22 cellular contexts compared by ENCODE assay signal in the genomic region with DNA sequence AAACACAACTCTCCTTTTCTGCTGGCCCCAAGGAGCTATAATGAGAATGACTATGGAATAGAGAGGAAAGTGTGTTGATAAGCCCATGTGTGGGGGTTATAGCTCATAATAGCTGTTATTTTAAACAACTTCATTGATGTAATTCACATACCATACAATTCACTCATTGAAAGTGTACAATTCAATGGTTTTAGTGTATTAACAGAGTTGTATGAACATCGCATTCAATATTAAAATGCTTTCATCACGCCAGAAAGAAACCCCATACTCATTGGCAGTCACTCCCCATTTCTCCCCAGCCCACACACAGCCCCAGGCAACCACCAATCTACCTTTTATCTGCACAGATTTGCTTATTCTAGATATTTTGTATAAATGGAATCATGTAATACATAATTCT.
A peak's percentile ranks its signal among the peaks of the same experiment; 100 is the strongest.
DNase-seq lines count a peak whose midpoint lies in the region; ATAC-seq, FAIRE-seq and TF ChIP-seq lines count a peak whose summit lies in the region.
"Had no signal": no experiment of that assay in that cellular context is flagged by ENCODE, and none has a peak within 500 bp of the region (broad histone marks: within the 10 kb centered on the region; RNA-seq: fewer than 3 reads in every experiment).

No MANE protein-coding gene starts in this region.

- ATAC-seq in K562, result 0 out of 3 replicates have a peak, but pooled peaks have one; percentile 38
- ATAC-seq in HG02970 (IDR thresholded peaks at IDR 0.05; ENCODE audit: low FRiP score, unreplicated experiment), result no peak
- ATAC-seq: HepG2 had no signal

- H3K27me3 ChIP-seq in ACC112 (ENCODE audit: insufficient read depth, low read length) (no peaks in the 10 kb centered on the region), K562 (ENCODE audit: control insufficient read depth in 2 of 2, insufficient read depth in 2 of 2, low read length in 2 of 2) (peaks cover 8 to 22% of the 10 kb centered on the region in 2 experiments; a peak in 4 of 5 replicates), stomach (peaks cover 0 to 4% (median 0%) of the 10 kb centered on the region in 3 donors)
- H3K27me3 ChIP-seq: Peyer's patch had no signal

- in situ Hi-C loops in K562 (cut with MboI), result no loop called here

- no peak for TF ChIP-seq RAD21 in K562 (CRISPR knock-in tag; conservative IDR thresholded peaks at IDR 0.05 in 1 of 2, IDR thresholded peaks at IDR 0.05 in 1 of 2)

- H3K36me3 ChIP-seq in ACC112 (ENCODE audit: insufficient read depth, low read length) (no peaks in the 10 kb centered on the region), K562 (ENCODE audit: control insufficient read depth, insufficient read depth, low read length) (no peaks in the 10 kb centered on the region), stomach (no peaks in the 10 kb centered on the region)
- H3K36me3 ChIP-seq: Peyer's patch had no signal

- H3K79me2 ChIP-seq in ACC112 (ENCODE audit: control insufficient read depth, insufficient read depth, low read length, unreplicated experiment), result no peaks in the 10 kb centered on the region
- H3K79me2 ChIP-seq in K562 (ENCODE audit: control insufficient read depth, insufficient read depth, low read length), result no peaks in the 10 kb centered on the region

- no peaks in the 10 kb centered on the region for H4K20me1 ChIP-seq in K562 (replicated peaks; ENCODE audit: control insufficient read depth, insufficient read depth, low read length)

- no peak overlapping the region for H3K4me2 ChIP-seq in K562 (ENCODE audit: insufficient read depth, low read length)
- H3K4me2 ChIP-seq: SK-N-SH had no signal

- DNase-seq in NCI-H226 (peak; percentile 35), K562 (ENCODE audit: extremely low read depth in 1 of 4, low spot score in 3 of 4) (no peak), stomach (no peak), NK-92 (lab: John Stamatoyannopoulos, UW; ENCODE audit: unreplicated experiment) (no peak), occipital lobe (lab: John Stamatoyannopoulos, UW) (no peak)
- DNase-seq: CD4-positive, CD25-positive, alpha-beta regulatory T cell; Kasumi-1; MV-4-11; NCI-H1105; NCI-H1436 treated with DMSO at 0.1 percent for 48 hours; NCI-H187 treated with DMSO at 0.1 percent for 48 hours; NCI-H524 treated with DMSO at 0.1 percent for 48 hours; NCI-H774; NK-92 treated with Interleukin-12 subunit alpha and Interleukin-12 subunit beta, amount 100 ng/mL, for 24 hours; Peyer's patch; SIG-M5; SK-N-SH; SW 1271 had no signal

- WGBS in K562 (ENCODE audit: insufficient coverage, low coverage, missing lambda C conversion rate), result 3% methylated on average over 2 of the region's 2 CpGs
- 81 to 96% (median 85%) methylated on average over 2 of the region's 2 CpGs for WGBS in stomach, 5 donors

- intact Hi-C loops in K562 (cut with micrococcal nuclease) (no loop called here), stomach (cut with DNase I; ENCODE audit: low total_unique reads) (no loop called here)

- H3K27ac ChIP-seq in ACC112 (ENCODE audit: low read depth, low read length) (peak overlapping the region; percentile 61), K562 (ENCODE audit: extremely low read depth, low read depth, low read length) (no peak overlapping the region), stomach (peak overlapping the region in 3 of 5 donors; percentile 16 to 38 (median 28))
- H3K27ac ChIP-seq: Peyer's patch had no signal

- FAIRE-seq in K562 (lab: Jason Lieb, UNC), result no peak
- FAIRE-seq: GM19239, HepG2 had no signal

- TF ChIP-seq EP300 in K562 (IDR thresholded peaks at IDR 0.05; ENCODE audit: low read length) (no peak), stomach (IDR thresholded peaks at IDR 0.05) (no peak)

- H2AFZ ChIP-seq in ACC112 (ENCODE audit: low read length, unreplicated experiment) (no peak overlapping the region), K562 (ENCODE audit: low read depth, low read length) (no peak overlapping the region)

- no peak overlapping the region for H3K4me3 ChIP-seq in ACC112 (ENCODE audit: low read depth, low read length)
- no peak overlapping the region for H3K4me3 ChIP-seq in K562
- no peak overlapping the region for H3K4me3 ChIP-seq in stomach
- H3K4me3 ChIP-seq: Peyer's patch had no signal

- H3K9ac ChIP-seq in K562 (ENCODE audit: insufficient read depth in 1 of 2, low read depth in 2 of 2, low read length in 2 of 2), result no peak overlapping the region
- H3K9ac ChIP-seq: SK-N-SH had no signal

- H3K9me3 ChIP-seq in K562 (replicated peaks; ENCODE audit: control insufficient read depth, insufficient read depth, low read depth, low read length), result no peaks in the 10 kb centered on the region
- H3K9me3 ChIP-seq in stomach, result no peaks in the 10 kb centered on the region
- H3K9me3 ChIP-seq: Peyer's patch had no signal

- BruUV-seq in K562 (replicated peaks; lab: Mats Ljungman, UMichigan), result no TSS peak

- TF ChIP-seq CTCF in K562 (IDR thresholded peaks at IDR 0.05 in 2 of 3, conservative IDR thresholded peaks at IDR 0.05 in 1 of 3; ENCODE audit: insufficient read depth in 2 of 3, low read depth in 1 of 3, low read length in 3 of 3) (no peak), stomach (IDR thresholded peaks at IDR 0.05) (no peak)

- H3K9me1 ChIP-seq in K562 (ENCODE audit: control insufficient read depth, insufficient read depth, low read length), result no peaks in the 10 kb centered on the region

- no peak for TF ChIP-seq POLR2A in K562 (conservative IDR thresholded peaks at IDR 0.05)
- TF ChIP-seq POLR2A in stomach (IDR thresholded peaks at IDR 0.05), result no peak

- POLR2A ChIA-PET in K562 (lab: Yijun Ruan, JAX), result no interaction called here

- CTCF ChIA-PET in K562 (lab: Yijun Ruan, JAX; ENCODE audit: low intra/inter-chr PET ratio), result no interaction called here

- H3K4me1 ChIP-seq in ACC112 (ENCODE audit: control insufficient read depth, insufficient read depth, low read length, unreplicated experiment) (peaks cover 31% of the 10 kb centered on the region), K562 (replicated peaks in 1 of 2; ENCODE audit: control insufficient read depth in 2 of 2, insufficient read depth in 2 of 2, low read length in 2 of 2) (no peaks in the 10 kb centered on the region; a peak in 2 of 5 replicates), stomach (peaks cover 0 to 34% (median 16%) of the 10 kb centered on the region in 4 donors)

TF ChIP-seq in K562, 482 proteins besides CTCF, POLR2A, EP300 and RAD21:
- no peak for TF ChIP-seq ASH1L (IDR thresholded peaks at IDR 0.05; ENCODE audit: borderline replicate concordance, low read depth, partially characterized antibody)
- TF ChIP-seq, protein P1, sequence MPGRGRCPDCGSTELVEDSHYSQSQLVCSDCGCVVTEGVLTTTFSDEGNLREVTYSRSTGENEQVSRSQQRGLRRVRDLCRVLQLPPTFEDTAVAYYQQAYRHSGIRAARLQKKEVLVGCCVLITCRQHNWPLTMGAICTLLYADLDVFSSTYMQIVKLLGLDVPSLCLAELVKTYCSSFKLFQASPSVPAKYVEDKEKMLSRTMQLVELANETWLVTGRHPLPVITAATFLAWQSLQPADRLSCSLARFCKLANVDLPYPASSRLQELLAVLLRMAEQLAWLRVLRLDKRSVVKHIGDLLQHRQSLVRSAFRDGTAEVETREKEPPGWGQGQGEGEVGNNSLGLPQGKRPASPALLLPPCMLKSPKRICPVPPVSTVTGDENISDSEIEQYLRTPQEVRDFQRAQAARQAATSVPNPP (IDR thresholded peaks at IDR 0.05; ENCODE audit: borderline replicate concordance, insufficient read depth, insufficient read length), result no peak
- 0 out of 2 replicates have a peak, but pooled peaks have one; percentile 11 for TF ChIP-seq TCF3 (CRISPR knock-in tag; IDR thresholded peaks at IDR 0.05)
- TF ChIP-seq RBFOX2 (IDR thresholded peaks at IDR 0.05; ENCODE audit: low read depth, low read length), result no peak
- no peak for TF ChIP-seq PCBP1 (IDR thresholded peaks at IDR 0.05; ENCODE audit: low read depth, low read length, poor library complexity, severe bottlenecking)
- peak; percentile 34 for TF ChIP-seq CBFA2T3 (IDR thresholded peaks at IDR 0.05)
TF ChIP-seq in K562: peak in this region for 2.
